In the genomic region with DNA sequence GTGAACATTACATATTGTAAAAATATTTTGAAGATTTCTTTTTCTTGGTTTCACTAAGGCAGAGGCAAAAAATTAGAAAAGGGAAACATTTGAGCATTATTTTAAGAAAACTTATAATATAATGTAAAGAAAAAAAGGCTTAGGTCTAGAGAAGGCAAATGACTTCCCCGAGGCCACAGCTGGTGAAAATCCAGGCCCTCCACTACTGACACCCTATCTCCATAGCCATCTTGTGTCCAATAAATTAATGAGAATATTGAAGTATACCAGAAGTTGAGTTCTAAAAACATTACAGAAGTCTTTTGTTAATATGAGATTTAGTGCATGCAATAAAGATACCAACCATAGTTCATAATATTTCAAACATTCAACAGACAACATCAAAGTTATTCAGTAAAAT, we compare ENCODE assay signal across 19 cellular contexts.
DNase-seq lines count a peak whose midpoint lies in the region; ATAC-seq and TF ChIP-seq lines count a peak whose summit lies in the region.
"Had no signal": no experiment of that assay in that cellular context is flagged by ENCODE, and none has a peak within 500 bp of the region (broad histone marks: within the 10 kb centered on the region; RNA-seq: fewer than 3 reads in every experiment).

No MANE protein-coding gene starts in this region.

- no peaks in the 10 kb centered on the region; the same call in 1 of the 2 replicates for H3K27me3 Mint-ChIP-seq in HFFc6 (ENCODE audit: insufficient read depth)
- H3K27me3 Mint-ChIP-seq: B cell; CD4-positive, CD25-positive, alpha-beta regulatory T cell had no signal

- TF ChIP-seq CTCF in DND-41 (IDR thresholded peaks at IDR 0.05; ENCODE audit: borderline replicate concordance, extremely low read depth, low read length, poor library complexity, severe bottlenecking) (no peak), Loucy (conservative IDR thresholded peaks at IDR 0.05; ENCODE audit: low read length) (no peak), HFFc6 (IDR thresholded peaks at IDR 0.05) (no peak), vagina (IDR thresholded peaks at IDR 0.05) (no peak)

- H4K20me1 ChIP-seq in DND-41 (ENCODE audit: insufficient read depth, low read length): no peaks in the 10 kb centered on the region
- no peaks in the 10 kb centered on the region for H4K20me1 ChIP-seq in Loucy (ENCODE audit: insufficient read depth, low read length, poor library complexity, severe bottlenecking)
- H4K20me1 ChIP-seq: BLaER1 had no signal

- no peak for TF ChIP-seq POLR2A in vagina (IDR thresholded peaks at IDR 0.05)

- H3K4me3 ChIP-seq in DND-41 (ENCODE audit: low read depth in 1 of 2, low read length in 2 of 2): no peak overlapping the region
- H3K4me3 ChIP-seq in Loucy (ENCODE audit: low read length, poor library complexity, severe bottlenecking): no peak overlapping the region
- H3K4me3 ChIP-seq in vagina: no peak overlapping the region
- H3K4me3 ChIP-seq: BLaER1, GM23248 had no signal

- H3K9ac ChIP-seq in DND-41 (ENCODE audit: low read depth, low read length): no peak overlapping the region; the same call in 1 of the 2 replicates
- no peak overlapping the region for H3K9ac ChIP-seq in Loucy (ENCODE audit: low read depth, low read length, poor library complexity, severe bottlenecking)
- H3K9ac ChIP-seq: BLaER1, GM23248 had no signal

- H3K4me1 Mint-ChIP-seq in HFFc6 (ENCODE audit: low read depth): no peaks in the 10 kb centered on the region
- H3K4me1 Mint-ChIP-seq: B cell; CD4-positive, CD25-positive, alpha-beta regulatory T cell had no signal

- 0 out of 3 replicates have a peak, but pooled peaks have one; percentile 25 for ATAC-seq in DND-41 (ENCODE audit: insufficient read depth, low read depth)
- peak; percentile 20 for ATAC-seq in GM18511 (IDR thresholded peaks at IDR 0.05; ENCODE audit: unreplicated experiment)
- ATAC-seq in Right ventricle myocardium inferior: no peak
- ATAC-seq: CD8-positive, alpha-beta T cell had no signal

- H3K27me3 ChIP-seq in DND-41 (ENCODE audit: insufficient read depth, low read length, poor library complexity): no peaks in the 10 kb centered on the region
- no peaks in the 10 kb centered on the region for H3K27me3 ChIP-seq in Loucy (ENCODE audit: insufficient read depth, low read length, poor library complexity, severe bottlenecking)
- H3K27me3 ChIP-seq in vagina: no peaks in the 10 kb centered on the region
- H3K27me3 ChIP-seq: BLaER1 had no signal

- H3K9me3 Mint-ChIP-seq in HFFc6: peaks cover 18% of the 10 kb centered on the region
- H3K9me3 Mint-ChIP-seq: CD8-positive, alpha-beta T cell had no signal

- H3K9me2 ChIP-seq in Loucy (replicated peaks; ENCODE audit: low read depth, low read length): no peaks in the 10 kb centered on the region

- H3K36me3 ChIP-seq in DND-41 (ENCODE audit: insufficient read depth, low read length): no peaks in the 10 kb centered on the region
- H3K36me3 ChIP-seq in Loucy (ENCODE audit: insufficient read depth, low read length): no peaks in the 10 kb centered on the region
- H3K36me3 ChIP-seq in vagina: no peaks in the 10 kb centered on the region
- H3K36me3 ChIP-seq: BLaER1 had no signal

- H3K79me2 ChIP-seq in DND-41 (ENCODE audit: insufficient read depth, low read length) (no peaks in the 10 kb centered on the region), Loucy (ENCODE audit: insufficient read depth, low read length) (no peaks in the 10 kb centered on the region)

- intact Hi-C loops in Right ventricle myocardium inferior (cut with DNase I) (no loop called here), vagina (cut with DNase I) (no loop called here)

- no peaks in the 10 kb centered on the region for H3K36me3 Mint-ChIP-seq in HFFc6 (ENCODE audit: low read depth)
- H3K36me3 Mint-ChIP-seq: CD4-positive, CD25-positive, alpha-beta regulatory T cell; CD8-positive, alpha-beta T cell had no signal

- no peak overlapping the region for H3K4me3 Mint-ChIP-seq in HFFc6
- H3K4me3 Mint-ChIP-seq: B cell; CD4-positive, CD25-positive, alpha-beta regulatory T cell; CD8-positive, alpha-beta T cell had no signal

- H3K9me3 ChIP-seq in DND-41 (ENCODE audit: insufficient read depth, low read length, severe bottlenecking) (no peaks in the 10 kb centered on the region), Loucy (ENCODE audit: insufficient read depth, low read depth, low read length) (no peaks in the 10 kb centered on the region), vagina (no peaks in the 10 kb centered on the region)
- H3K9me3 ChIP-seq: BLaER1, Caco-2 had no signal

- H3K4me1 ChIP-seq in DND-41 (ENCODE audit: insufficient read depth, low read length) (peaks cover 15% of the 10 kb centered on the region), Loucy (ENCODE audit: insufficient read depth, low read length, poor library complexity, severe bottlenecking) (peaks cover 12% of the 10 kb centered on the region), vagina (no peaks in the 10 kb centered on the region)
- H3K4me1 ChIP-seq: BLaER1, Caco-2 had no signal

- H3K27ac Mint-ChIP-seq in HFFc6: no peak overlapping the region
- H3K27ac Mint-ChIP-seq: B cell; CD4-positive, CD25-positive, alpha-beta regulatory T cell; CD8-positive, alpha-beta T cell had no signal

- peak overlapping the region; percentile 39; the same call in 1 of the 2 replicates for H2AFZ ChIP-seq in DND-41 (ENCODE audit: low read depth, low read length)
- H2AFZ ChIP-seq in Loucy (ENCODE audit: low read length): 0 out of 2 replicates have a peak overlapping the region, but pooled peaks have one; percentile 8
- H2AFZ ChIP-seq: GM23248 had no signal

- H3K27ac ChIP-seq in DND-41 (ENCODE audit: low read length) (peak overlapping the region; percentile 73), vagina (no peak overlapping the region)
- H3K27ac ChIP-seq: BLaER1, C4-2B, GM23248 had no signal

- H3K4me2 ChIP-seq in DND-41 (ENCODE audit: insufficient read depth, low read length) (no peak overlapping the region; the same call in 1 of the 2 replicates), Loucy (ENCODE audit: low read depth, low read length, poor library complexity, severe bottlenecking) (no peak overlapping the region)
- H3K4me2 ChIP-seq: BLaER1 had no signal

- DNase-seq in DND-41: no peak
- DNase-seq in left kidney (ENCODE audit: low read depth, low spot score): peak; percentile 4
- no peak for DNase-seq in HFFc6
- DNase-seq in A172 (ENCODE audit: low spot score): no peak
- DNase-seq in Right ventricle myocardium inferior (ENCODE audit: missing footprints): no peak
- DNase-seq in vagina (ENCODE audit: extremely low spot score in 2 of 2): no peak
- DNase-seq: Caco-2; CD4-positive, CD25-positive, alpha-beta regulatory T cell; CD8-positive, alpha-beta T cell; DMS153; DMS79; GF-D8; GM23248; H7 had no signal

- H3F3A ChIP-seq in Loucy (ENCODE audit: low read depth): no peaks in the 10 kb centered on the region
